In the genomic region with DNA sequence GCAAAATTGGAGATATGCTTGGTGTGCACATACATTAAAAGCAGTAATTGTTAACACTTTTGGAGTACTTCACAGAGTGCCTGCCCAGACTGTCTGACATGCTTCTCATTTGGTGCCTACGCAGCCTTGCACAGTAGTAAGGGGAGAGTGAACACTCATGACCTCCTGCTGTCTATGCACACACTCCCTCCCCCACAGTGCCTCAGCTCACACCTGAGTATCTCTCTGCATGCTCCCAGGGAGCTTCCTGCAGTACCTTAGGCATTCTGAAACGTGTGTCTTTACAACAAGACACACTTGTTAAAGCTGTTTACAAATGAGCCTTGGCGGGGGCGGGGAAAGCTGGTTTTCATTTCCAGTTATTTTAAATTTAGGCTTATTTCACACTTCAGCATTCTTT, we compare ENCODE assay signal across 13 cellular contexts. TPM values are rescaled to one million over a fixed set of nuclear protein-coding genes. Genes with fewer than 3 reads are reported as not detected.
DNase-seq lines count a peak whose midpoint lies in the region; ATAC-seq lines count a peak whose summit lies in the region.
"Had no signal": no experiment of that assay in that cellular context is flagged by ENCODE, and none has a peak within 500 bp of the region (broad histone marks: within the 10 kb centered on the region; RNA-seq: fewer than 3 reads in every experiment).

No MANE protein-coding gene starts in this region.

- no peak overlapping the region for H2BK12ac ChIP-seq in mesenchymal stem cell (ENCODE audit: low read length in 2 of 2)

- H3K4me2 ChIP-seq in mesenchymal stem cell (ENCODE audit: low read length, poor library complexity, severe bottlenecking), result no peak overlapping the region

- H3K4me3 ChIP-seq in mesenchymal stem cell (ENCODE audit: insufficient read depth in 1 of 2, low read depth in 1 of 2, low read length in 2 of 2), result no peak overlapping the region
- H3K4me3 ChIP-seq: cardiac muscle cell, vagina had no signal

- no peak overlapping the region for H2AFZ ChIP-seq in mesenchymal stem cell (ENCODE audit: low read depth, low read length)

- peaks cover 2% of the 10 kb centered on the region for H3K79me1 ChIP-seq in mesenchymal stem cell (replicated peaks; ENCODE audit: low read length, poor library complexity, severe bottlenecking)

- no peak overlapping the region for H2BK5ac ChIP-seq in mesenchymal stem cell (ENCODE audit: low read depth, low read length, poor library complexity, severe bottlenecking)

- no peak overlapping the region for H3K4ac ChIP-seq in mesenchymal stem cell (ENCODE audit: low read depth in 1 of 2, low read length in 2 of 2)

- H2BK15ac ChIP-seq in mesenchymal stem cell (ENCODE audit: low read depth, poor library complexity, severe bottlenecking), result no peak overlapping the region

- 68% methylated on average over 4 of the region's 4 CpGs for WGBS in mesenchymal stem cell

- H3K9me3 ChIP-seq in mesenchymal stem cell (ENCODE audit: control insufficient read depth, low read length), result no peaks in the 10 kb centered on the region
- H3K9me3 ChIP-seq: vagina had no signal

- peak; percentile 41 for DNase-seq in stimulated activated CD4-positive, alpha-beta T cell treated with anti-CD3 and anti-CD28 coated beads, Interleukin-15, amount 100 ng/mL, for 24 hours
- DNase-seq in stimulated activated CD4-positive, alpha-beta T cell treated with anti-CD3 and anti-CD28 coated beads, Interleukin-2, amount 100 ng/mL, for 48 hours, result no peak
- DNase-seq in NCI-H345 (lab: John Stamatoyannopoulos, UW), result peak; percentile 70
- DNase-seq in iPS-NIHi11 (ENCODE audit: low spot score), result peak; percentile 31
- DNase-seq in mesenchymal stem cell, result no peak
- DNase-seq in AG20443 (ENCODE audit: low spot score), result no peak
- no peak for DNase-seq in NK-92 treated with Interleukin-12 subunit alpha and Interleukin-12 subunit beta, amount 100 ng/mL, for 24 hours (lab: John Stamatoyannopoulos, UW)
- DNase-seq: PC-3 had no signal

- no peak overlapping the region for H3K18ac ChIP-seq in mesenchymal stem cell (ENCODE audit: low read depth in 1 of 2, low read length in 2 of 2)

- H4K8ac ChIP-seq in mesenchymal stem cell (ENCODE audit: low read length), result no peak overlapping the region

- no peak overlapping the region for H2AK5ac ChIP-seq in mesenchymal stem cell (ENCODE audit: low read length, severe bottlenecking)

- no peak for ATAC-seq in GM21576 (IDR thresholded peaks at IDR 0.05; ENCODE audit: unreplicated experiment)
- ATAC-seq: esophagus mucosa, PC-3 had no signal

- peaks cover 17% of the 10 kb centered on the region for H3K4me1 ChIP-seq in mesenchymal stem cell (ENCODE audit: control insufficient read depth, insufficient read depth, low read depth, low read length)

- H3K27ac ChIP-seq in mesenchymal stem cell (ENCODE audit: low read length, poor library complexity, severe bottlenecking), result no peak overlapping the region
- H3K27ac ChIP-seq: cardiac muscle cell, HL-60, vagina had no signal

- H3K14ac ChIP-seq in mesenchymal stem cell (ENCODE audit: low read length in 2 of 2), result no peak overlapping the region

- H3K27me3 ChIP-seq in mesenchymal stem cell (ENCODE audit: control insufficient read depth in 1 of 2, insufficient read depth in 1 of 2, low read length in 2 of 2), result no peaks in the 10 kb centered on the region
- H3K27me3 ChIP-seq: cardiac muscle cell, vagina had no signal

- H3K36me3 ChIP-seq in mesenchymal stem cell (ENCODE audit: control insufficient read depth in 1 of 2, insufficient read depth in 2 of 2, low read depth in 1 of 2, low read length in 2 of 2), result no peaks in the 10 kb centered on the region
- H3K36me3 ChIP-seq: cardiac muscle cell, vagina had no signal

- no peak overlapping the region for H4K91ac ChIP-seq in mesenchymal stem cell (ENCODE audit: low read length)

- H3K9ac ChIP-seq in mesenchymal stem cell (ENCODE audit: low read length), result no peak overlapping the region

- H3K23ac ChIP-seq in mesenchymal stem cell (ENCODE audit: low read length in 2 of 2), result no peak overlapping the region

- no peak overlapping the region for H2BK120ac ChIP-seq in mesenchymal stem cell (ENCODE audit: low read depth, low read length)

RNA-seq across cellular contexts. Expression of a gene that starts 18.0 kb away (rescaled TPM):
- polyA plus RNA-seq in mesenchymal stem cell (2013, experiment 1 of 2), result 11.0 TPM
- polyA plus RNA-seq in mesenchymal stem cell (2013, experiment 2 of 2), result 10.8 TPM

Comparison
In these comparisons a context has a peak if more than half of its experiments do, and no peak if none do; other contexts are left out.
1. DNase-seq: peak in stimulated activated CD4-positive, alpha-beta T cell treated with anti-CD3 and anti-CD28 coated beads, Interleukin-15, amount 100 ng/mL, for 24 hours (single experiment), NCI-H345 (single experiment) and iPS-NIHi11 (single experiment); none in stimulated activated CD4-positive, alpha-beta T cell treated with anti-CD3 and anti-CD28 coated beads, Interleukin-2, amount 100 ng/mL, for 48 hours (0 of 2), mesenchymal stem cell (single experiment), AG20443 (single experiment) and NK-92 treated with Interleukin-12 subunit alpha and Interleukin-12 subunit beta, amount 100 ng/mL, for 24 hours (single experiment).